In the genomic region with DNA sequence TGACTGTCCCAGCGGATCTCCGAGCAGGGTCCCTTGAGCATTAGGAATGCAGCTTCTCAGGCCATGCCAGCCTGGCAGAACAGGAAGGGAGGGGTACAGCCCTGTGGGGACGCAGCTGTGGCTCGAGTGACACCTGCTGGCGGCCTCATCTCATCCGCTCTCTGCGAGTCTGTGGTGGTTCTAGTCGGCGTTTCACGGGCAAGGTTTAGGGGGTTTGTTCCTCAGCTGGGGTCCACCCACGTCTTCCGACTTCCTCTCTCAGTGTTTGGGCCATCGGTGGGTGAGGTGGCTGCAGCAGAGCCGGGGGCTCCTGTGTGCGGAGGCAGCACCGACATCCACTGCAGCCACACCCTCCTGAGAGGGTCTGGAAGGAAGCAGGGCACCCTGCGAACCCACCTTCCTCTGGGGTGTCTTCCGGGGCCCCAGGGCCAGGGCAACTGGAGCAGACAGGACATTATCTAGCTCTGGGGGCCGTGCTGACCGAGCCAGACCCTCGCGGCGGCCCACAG, we compare ENCODE assay signal across 8 cellular contexts. TPM values are rescaled to one million over a fixed set of nuclear protein-coding genes. Genes with fewer than 3 reads are reported as not detected.
DNase-seq lines count a peak whose midpoint lies in the region; ATAC-seq and TF ChIP-seq lines count a peak whose summit lies in the region.

No MANE protein-coding gene starts in this region.

- no peaks in the 10 kb centered on the region for H4K20me1 ChIP-seq in MM.1S (ENCODE audit: insufficient read depth, low read length)

- H3K4me3 ChIP-seq in MM.1S (ENCODE audit: low read length) (no peak overlapping the region), right cardiac atrium (ENCODE audit: low read length) (no peak overlapping the region), gastrocnemius medialis (peak overlapping the region in 2 of 4 donors; percentile 1 to 20)

- ATAC-seq in activated naive CD8-positive, alpha-beta T cell treated with anti-CD3 and anti-CD28 coated beads, Interleukin-2, amount 50 U/mL, for 24 hours: peak; percentile 76
- ATAC-seq in right cardiac atrium (peak; percentile 81), gastrocnemius medialis (peak; percentile 41 to 46), HG02610 (IDR thresholded peaks at IDR 0.05; ENCODE audit: unreplicated experiment) (no peak), GM21529 (IDR thresholded peaks at IDR 0.05; ENCODE audit: unreplicated experiment) (no peak)

- no peak for TF ChIP-seq POLR2A in gastrocnemius medialis (IDR thresholded peaks at IDR 0.05)

- H3F3A ChIP-seq in MM.1S (ENCODE audit: insufficient read depth, low read length): no peaks in the 10 kb centered on the region

- H3K4me2 ChIP-seq in MM.1S (ENCODE audit: low read depth, low read length): peak overlapping the region; percentile 41; the same call in 1 of the 2 replicates

- DNase-seq in ELF-1 (ENCODE audit: low read depth, low spot score) (peak; percentile 56), MM.1S (peak; percentile 11), T-helper 2 cell (peak; percentile 34 to 77 (median 59)), right cardiac atrium (peak; percentile 65 to 84 (median 81)), gastrocnemius medialis (peak; percentile 11 to 17)
- peak; percentile 79 for DNase-seq in activated naive CD8-positive, alpha-beta T cell treated with anti-CD3 and anti-CD28 coated beads, Interleukin-2, amount 50 U/mL, for 24 hours

- H3K9me3 Mint-ChIP-seq in activated naive CD8-positive, alpha-beta T cell treated with anti-CD3 and anti-CD28 coated beads, Interleukin-2, amount 50 U/mL, for 24 hours: peaks cover 5% of the 10 kb centered on the region

- H3K27me3 ChIP-seq in MM.1S (replicated peaks; ENCODE audit: insufficient read depth, low read length) (peaks cover 67% of the 10 kb centered on the region), right cardiac atrium (ENCODE audit: control insufficient read depth, insufficient read depth) (no peaks in the 10 kb centered on the region), gastrocnemius medialis (peaks cover 8 to 19% (median 12%) of the 10 kb centered on the region in 3 donors)

- 22% methylated on average over 23 of the region's 23 CpGs for WGBS in right cardiac atrium

- intact Hi-C loops in right cardiac atrium (cut with DNase I): loop anchor here in 2 of 4 donors (5.0 to 10.0 kb wide), 3 partner anchors 48 to 241 kb away; partner anchors contain the start of gene MAP1LC3B (in 1 of the 2)
- intact Hi-C loops in gastrocnemius medialis (cut with DNase I; ENCODE audit: low total_unique reads): loop anchor here (1.0 to 5.0 kb wide), 3 partner anchors 47 to 218 kb away; no protein-coding TSS in a partner anchor

- H3K27me3 Mint-ChIP-seq in activated naive CD8-positive, alpha-beta T cell treated with anti-CD3 and anti-CD28 coated beads, Interleukin-2, amount 50 U/mL, for 24 hours: peaks cover 22% of the 10 kb centered on the region

- no peak overlapping the region for H3K9ac ChIP-seq in MM.1S (ENCODE audit: low read length)

- no peaks in the 10 kb centered on the region for H3K9me2 ChIP-seq in MM.1S (replicated peaks; ENCODE audit: insufficient read depth, low read length)

- H3K36me3 ChIP-seq in MM.1S (replicated peaks; ENCODE audit: insufficient read depth, low read length): no peaks in the 10 kb centered on the region
- no peaks in the 10 kb centered on the region for H3K36me3 ChIP-seq in gastrocnemius medialis

- no peak overlapping the region for H3K27ac Mint-ChIP-seq in activated naive CD8-positive, alpha-beta T cell treated with anti-CD3 and anti-CD28 coated beads, Interleukin-2, amount 50 U/mL, for 24 hours

- no peak overlapping the region for H2AFZ ChIP-seq in MM.1S (ENCODE audit: low read length)

- in situ Hi-C loops in gastrocnemius medialis (cut with MboI; ENCODE audit: low sequenced_read_pairs in 4 of 4): loop anchor here in 3 of 4 donors (10.0 to 25.0 kb wide), 2 partner anchors 211 to 223 kb away; no protein-coding TSS in a partner anchor

- peak overlapping the region; percentile 63 for H3K4me3 Mint-ChIP-seq in activated naive CD8-positive, alpha-beta T cell treated with anti-CD3 and anti-CD28 coated beads, Interleukin-2, amount 50 U/mL, for 24 hours

- no peak overlapping the region for H3K27ac ChIP-seq in MM.1S (ENCODE audit: low read length)
- no peak overlapping the region for H3K27ac ChIP-seq in right cardiac atrium (ENCODE audit: low read length)
- no peak overlapping the region for H3K27ac ChIP-seq in gastrocnemius medialis

- H3K79me2 ChIP-seq in MM.1S (ENCODE audit: low read length): no peaks in the 10 kb centered on the region

- H3K4me1 Mint-ChIP-seq in activated naive CD8-positive, alpha-beta T cell treated with anti-CD3 and anti-CD28 coated beads, Interleukin-2, amount 50 U/mL, for 24 hours: peaks cover 8% of the 10 kb centered on the region

- TF ChIP-seq CTCF in MM.1S (IDR thresholded peaks at IDR 0.05; ENCODE audit: low read length): peak; percentile 42
- peak in 4 of 5 experiments; percentile 22 to 51 (median 44) for TF ChIP-seq CTCF in gastrocnemius medialis (IDR thresholded peaks at IDR 0.05 in 4 of 5, conservative IDR thresholded peaks at IDR 0.05 in 1 of 5)

- H3K4me1 ChIP-seq in MM.1S (ENCODE audit: low read length) (no peaks in the 10 kb centered on the region), right cardiac atrium (ENCODE audit: control insufficient read depth, insufficient read depth, low read length) (no peaks in the 10 kb centered on the region), gastrocnemius medialis (peaks cover 6 to 9% of the 10 kb centered on the region in 2 donors)

- H3K9me3 ChIP-seq in MM.1S (replicated peaks; ENCODE audit: insufficient read depth, low read length): no peaks in the 10 kb centered on the region
- no peaks in the 10 kb centered on the region for H3K9me3 ChIP-seq in right cardiac atrium (ENCODE audit: control insufficient read depth, low read length)
- no peaks in the 10 kb centered on the region for H3K9me3 ChIP-seq in gastrocnemius medialis

- H3K36me3 Mint-ChIP-seq in activated naive CD8-positive, alpha-beta T cell treated with anti-CD3 and anti-CD28 coated beads, Interleukin-2, amount 50 U/mL, for 24 hours (ENCODE audit: low read depth): no peaks in the 10 kb centered on the region

RNA-seq across cellular contexts. Expression of gene JPH3, which starts 33.3 kb away (rescaled TPM):
- total RNA-seq in right cardiac atrium: under 1 TPM; 0.09 to 0.32 (median 0.21) TPM
- polyA plus RNA-seq in right cardiac atrium: 0.11 TPM
- not detected for total RNA-seq in gastrocnemius medialis

Comparison
In these comparisons a context has a peak if more than half of its experiments do, and no peak if none do; other contexts are left out.
1. DNase-seq: peak in every context shown above with its lines; median percentile 81 in right cardiac atrium; 79 in activated naive CD8-positive, alpha-beta T cell treated with anti-CD3 and anti-CD28 coated beads, Interleukin-2, amount 50 U/mL, for 24 hours; 59 in T-helper 2 cell; 56 in ELF-1; 14 in gastrocnemius medialis; 11 in MM.1S.
2. ATAC-seq: peak in activated naive CD8-positive, alpha-beta T cell treated with anti-CD3 and anti-CD28 coated beads, Interleukin-2, amount 50 U/mL, for 24 hours (single experiment), right cardiac atrium (2 of 2) and gastrocnemius medialis (2 of 2); none in HG02610 (single experiment) and GM21529 (single experiment).